ENCODE assay signal across 3 cellular contexts in the genomic region with DNA sequence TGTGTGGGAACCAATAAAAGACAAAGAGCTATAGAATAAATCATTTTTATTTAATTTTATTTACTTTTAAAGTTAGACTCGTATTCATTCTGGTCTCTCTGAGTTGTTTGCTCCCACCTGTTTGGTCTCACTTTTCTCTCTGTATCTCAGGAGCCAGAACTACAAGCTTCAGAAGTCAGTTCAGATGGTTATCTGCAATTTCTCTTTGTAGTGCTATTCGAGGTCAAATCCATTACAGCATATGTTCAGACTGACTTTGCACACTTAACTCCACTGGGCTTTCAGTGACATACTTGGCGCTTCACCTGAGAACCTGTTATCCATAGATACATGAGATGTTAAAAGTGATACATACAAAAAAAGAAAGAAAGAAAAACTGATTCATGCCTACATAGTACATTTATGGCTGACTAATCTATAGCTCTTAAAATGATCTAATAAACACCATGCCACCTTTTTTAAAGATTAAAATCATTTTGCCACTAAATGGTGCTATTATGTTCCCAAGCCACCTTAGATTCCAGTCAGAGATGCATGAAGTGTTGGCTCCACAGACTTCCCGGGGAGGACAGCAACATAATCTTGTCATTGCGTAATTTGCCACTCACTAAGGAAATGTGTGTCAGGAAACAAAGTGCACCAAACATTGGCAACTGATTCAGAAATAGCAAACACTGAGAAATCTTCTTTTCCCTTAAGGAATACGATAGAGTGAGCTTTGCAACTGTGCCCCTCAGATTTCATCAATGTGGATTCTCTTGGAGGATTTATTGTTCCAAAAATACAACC.
TF ChIP-seq lines count a peak whose summit lies in the region.

No MANE protein-coding gene starts in this region.

TF ChIP-seq in SK-N-SH, 30 proteins besides CTCF, POLR2A, EP300 and RAD21:
- TF ChIP-seq, protein P1, sequence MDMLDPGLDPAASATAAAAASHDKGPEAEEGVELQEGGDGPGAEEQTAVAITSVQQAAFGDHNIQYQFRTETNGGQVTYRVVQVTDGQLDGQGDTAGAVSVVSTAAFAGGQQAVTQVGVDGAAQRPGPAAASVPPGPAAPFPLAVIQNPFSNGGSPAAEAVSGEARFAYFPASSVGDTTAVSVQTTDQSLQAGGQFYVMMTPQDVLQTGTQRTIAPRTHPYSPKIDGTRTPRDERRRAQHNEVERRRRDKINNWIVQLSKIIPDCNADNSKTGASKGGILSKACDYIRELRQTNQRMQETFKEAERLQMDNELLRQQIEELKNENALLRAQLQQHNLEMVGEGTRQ (IDR thresholded peaks at IDR 0.05; ENCODE audit: borderline replicate concordance, low read depth, low read length): no peak
- TF ChIP-seq CHD2 (IDR thresholded peaks at IDR 0.05; ENCODE audit: low read length, partially characterized antibody) (no peak), NFIC (IDR thresholded peaks at IDR 0.05; ENCODE audit: borderline replicate concordance) (no peak), YY1 (IDR thresholded peaks at IDR 0.05; ENCODE audit: low read depth) (no peak), TAF1 (IDR thresholded peaks at IDR 0.05; ENCODE audit: borderline replicate concordance, low read depth, low read length) (no peak), TEAD4 (IDR thresholded peaks at IDR 0.05; ENCODE audit: borderline replicate concordance, insufficient read depth) (no peak), FOXM1 (IDR thresholded peaks at IDR 0.05; ENCODE audit: low read depth) (no peak), MXI1 (IDR thresholded peaks at IDR 0.05; ENCODE audit: low read depth, low read length) (no peak), GATA2 (CRISPR knock-in tag; IDR thresholded peaks at IDR 0.05) (no peak), RCOR1 (IDR thresholded peaks at IDR 0.05; ENCODE audit: low read length) (no peak), EZH2phosphoT487 (IDR thresholded peaks at IDR 0.05; ENCODE audit: borderline replicate concordance, low read depth) (no peak), GABPA (IDR thresholded peaks at IDR 0.05; ENCODE audit: low read depth) (no peak), MEF2A (IDR thresholded peaks at IDR 0.05; ENCODE audit: borderline replicate concordance, low read depth) (no peak), FOXJ3 (CRISPR knock-in tag; IDR thresholded peaks at IDR 0.05) (no peak), RFX5 (IDR thresholded peaks at IDR 0.05; ENCODE audit: low read length) (no peak), TCF12 (IDR thresholded peaks at IDR 0.05) (no peak), NRF1 (IDR thresholded peaks at IDR 0.05; ENCODE audit: low read depth, low read length) (no peak), REST (IDR thresholded peaks at IDR 0.05; ENCODE audit: low read depth, low read length) (no peak)
TF ChIP-seq in SK-N-SH: peak in this region for 0.

TF ChIP-seq in SK-N-SH treated with all-trans-retinoic acid at 6 μM for 48 hours, 23 proteins besides CTCF, POLR2A, EP300 and RAD21:
- TF ChIP-seq ISL1 (CRISPR knock-in tag; IDR thresholded peaks at IDR 0.05) (no peak), BACH2 (CRISPR knock-in tag; IDR thresholded peaks at IDR 0.05; ENCODE audit: borderline replicate concordance) (no peak), ZC3H10 (CRISPR knock-in tag; IDR thresholded peaks at IDR 0.05) (no peak), TOX (CRISPR knock-in tag; IDR thresholded peaks at IDR 0.05; ENCODE audit: borderline replicate concordance) (no peak), ZFP3 (CRISPR knock-in tag; IDR thresholded peaks at IDR 0.05) (no peak), RARB (CRISPR knock-in tag; IDR thresholded peaks at IDR 0.05) (no peak), ZFP30 (CRISPR knock-in tag; IDR thresholded peaks at IDR 0.05) (no peak), ZNF8 (CRISPR knock-in tag; IDR thresholded peaks at IDR 0.05) (no peak)

TF ChIP-seq in K562, 482 proteins besides CTCF, POLR2A, EP300 and RAD21:
- no peak for TF ChIP-seq PML (IDR thresholded peaks at IDR 0.05; ENCODE audit: low read length)
- peak; percentile 75 for TF ChIP-seq CEBPB (tag; IDR thresholded peaks at IDR 0.05)
- no peak for TF ChIP-seq YY1 (IDR thresholded peaks at IDR 0.05; ENCODE audit: borderline replicate concordance in 1 of 3, control insufficient read depth in 1 of 3, extremely low read depth in 1 of 3, insufficient read depth in 3 of 3, insufficient read length in 1 of 3, insufficient replicate concordance in 2 of 3, low read depth in 1 of 3, low read length in 2 of 3)
- no peak for TF ChIP-seq CEBPG (CRISPR knock-in tag; IDR thresholded peaks at IDR 0.05)
- peak; percentile 26 to 76; a peak in 3 of 4 replicates for TF ChIP-seq CEBPG (tag; conservative IDR thresholded peaks at IDR 0.05 in 1 of 2, IDR thresholded peaks at IDR 0.05 in 1 of 2)
TF ChIP-seq in K562: peak in this region for 2.
